Comparison of ENCODE assay signal across 25 cellular contexts in the genomic region with DNA sequence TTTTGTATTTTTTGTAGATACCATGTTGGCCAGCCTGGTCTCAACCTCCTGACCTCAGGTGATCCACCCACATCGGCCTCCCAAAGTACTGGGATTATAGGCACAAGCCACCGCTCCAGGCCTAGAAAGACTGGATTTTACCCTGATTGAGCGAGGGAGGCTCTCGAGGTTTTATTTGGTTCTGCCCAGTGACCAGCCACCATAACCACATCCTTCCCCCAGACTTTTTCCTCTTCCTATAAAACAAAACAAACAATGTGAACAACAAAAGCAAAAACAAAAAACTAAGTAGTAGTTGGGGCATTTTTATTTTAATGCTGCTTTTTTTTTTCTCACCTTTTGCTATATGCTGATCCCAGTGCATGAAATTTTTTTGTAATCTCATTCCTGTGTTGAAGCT.
DNase-seq lines count a peak whose midpoint lies in the region; ATAC-seq and TF ChIP-seq lines count a peak whose summit lies in the region.
"Had no signal": no experiment of that assay in that cellular context is flagged by ENCODE, and none has a peak within 500 bp of the region (broad histone marks: within the 10 kb centered on the region; RNA-seq: fewer than 3 reads in every experiment).

No MANE protein-coding gene starts in this region.

- H3K9ac ChIP-seq in Loucy (ENCODE audit: low read depth, low read length, poor library complexity, severe bottlenecking): peak overlapping the region; percentile 1

- H3K9me2 ChIP-seq in Loucy (replicated peaks; ENCODE audit: low read depth, low read length): no peaks in the 10 kb centered on the region

- H3K27me3 ChIP-seq in Loucy (ENCODE audit: insufficient read depth, low read length, poor library complexity, severe bottlenecking): no peaks in the 10 kb centered on the region
- H3K27me3 ChIP-seq: brain microvascular endothelial cell, tibial nerve had no signal

- H3K36me3 ChIP-seq in Loucy (ENCODE audit: insufficient read depth, low read length): no peaks in the 10 kb centered on the region
- H3K36me3 ChIP-seq: brain microvascular endothelial cell, tibial nerve, WERI-Rb-1 had no signal

- no peak overlapping the region for H2AFZ ChIP-seq in Loucy (ENCODE audit: low read length)

- H3K4me2 ChIP-seq in Loucy (ENCODE audit: low read depth, low read length, poor library complexity, severe bottlenecking): peak overlapping the region; percentile 87

- H3K9me3 ChIP-seq in Loucy (ENCODE audit: insufficient read depth, low read depth, low read length): no peaks in the 10 kb centered on the region
- H3K9me3 ChIP-seq: tibial nerve had no signal

- H3K4me1 Mint-ChIP-seq in activated T-cell treated with anti-CD3 and anti-CD28 coated beads, Interleukin-2, amount 50 U/mL, for 24 hours (ENCODE audit: low read depth): peaks cover 73% of the 10 kb centered on the region
- peaks cover 50% of the 10 kb centered on the region for H3K4me1 Mint-ChIP-seq in activated naive CD8-positive, alpha-beta T cell treated with anti-CD3 and anti-CD28 coated beads for 36 hours
- peaks cover 66% of the 10 kb centered on the region for H3K4me1 Mint-ChIP-seq in stimulated activated effector memory CD8-positive, alpha-beta T cell treated with anti-CD3 and anti-CD28 coated beads, Interleukin-12 subunit alpha, Interleukin-12 subunit beta, amount 100 ng/mL, for 72 hours

- no peak overlapping the region for H3K4me3 Mint-ChIP-seq in activated T-cell treated with anti-CD3 and anti-CD28 coated beads, Interleukin-2, amount 50 U/mL, for 24 hours
- no peak overlapping the region for H3K4me3 Mint-ChIP-seq in activated naive CD8-positive, alpha-beta T cell treated with anti-CD3 and anti-CD28 coated beads for 36 hours
- peak overlapping the region; percentile 54 for H3K4me3 Mint-ChIP-seq in stimulated activated effector memory CD8-positive, alpha-beta T cell treated with anti-CD3 and anti-CD28 coated beads, Interleukin-12 subunit alpha, Interleukin-12 subunit beta, amount 100 ng/mL, for 72 hours
- H3K4me3 Mint-ChIP-seq: mesothelial cell of epicardium; stimulated activated memory B cell treated with anti-CD40 and anti-IgM and Interleukin-4, amounts not matched to agents 10 μg/mL and 1 μg/mL and 100 μg/mL, for 72 hours had no signal

- TF ChIP-seq POLR2A in GM18505 (IDR thresholded peaks at IDR 0.05; ENCODE audit: borderline replicate concordance, extremely low read depth, insufficient read depth, insufficient read length): no peak

- H3K79me2 ChIP-seq in Loucy (ENCODE audit: insufficient read depth, low read length): no peaks in the 10 kb centered on the region

- no peaks in the 10 kb centered on the region for H3K27me3 Mint-ChIP-seq in activated T-cell treated with anti-CD3 and anti-CD28 coated beads, Interleukin-2, amount 50 U/mL, for 24 hours
- peaks cover 31% of the 10 kb centered on the region for H3K27me3 Mint-ChIP-seq in activated naive CD8-positive, alpha-beta T cell treated with anti-CD3 and anti-CD28 coated beads for 36 hours

- peaks cover 6% of the 10 kb centered on the region for H3K9me3 Mint-ChIP-seq in activated T-cell treated with anti-CD3 and anti-CD28 coated beads, Interleukin-2, amount 50 U/mL, for 24 hours
- H3K9me3 Mint-ChIP-seq in activated naive CD8-positive, alpha-beta T cell treated with anti-CD3 and anti-CD28 coated beads for 36 hours: peaks cover 6% of the 10 kb centered on the region
- H3K9me3 Mint-ChIP-seq in stimulated activated effector memory CD8-positive, alpha-beta T cell treated with anti-CD3 and anti-CD28 coated beads, Interleukin-12 subunit alpha, Interleukin-12 subunit beta, amount 100 ng/mL, for 72 hours: peaks cover 6% of the 10 kb centered on the region
- H3K9me3 Mint-ChIP-seq: mesothelial cell of epicardium; stimulated activated memory B cell treated with anti-CD40 and anti-IgM and Interleukin-4, amounts not matched to agents 10 μg/mL and 1 μg/mL and 100 μg/mL, for 72 hours had no signal

- peaks cover 12% of the 10 kb centered on the region for H3K36me3 Mint-ChIP-seq in activated T-cell treated with anti-CD3 and anti-CD28 coated beads, Interleukin-2, amount 50 U/mL, for 24 hours (ENCODE audit: low read depth)
- peaks cover 19% of the 10 kb centered on the region for H3K36me3 Mint-ChIP-seq in activated naive CD8-positive, alpha-beta T cell treated with anti-CD3 and anti-CD28 coated beads for 36 hours
- peaks cover 11% of the 10 kb centered on the region for H3K36me3 Mint-ChIP-seq in stimulated activated effector memory CD8-positive, alpha-beta T cell treated with anti-CD3 and anti-CD28 coated beads, Interleukin-12 subunit alpha, Interleukin-12 subunit beta, amount 100 ng/mL, for 72 hours
- H3K36me3 Mint-ChIP-seq: mesothelial cell of epicardium; stimulated activated memory B cell treated with anti-CD40 and anti-IgM and Interleukin-4, amounts not matched to agents 10 μg/mL and 1 μg/mL and 100 μg/mL, for 72 hours had no signal

- H3K27ac Mint-ChIP-seq in activated T-cell treated with anti-CD3 and anti-CD28 coated beads, Interleukin-2, amount 50 U/mL, for 24 hours: peak overlapping the region; percentile 93
- H3K27ac Mint-ChIP-seq in activated naive CD8-positive, alpha-beta T cell treated with anti-CD3 and anti-CD28 coated beads for 36 hours: peak overlapping the region; percentile 93
- H3K27ac Mint-ChIP-seq in stimulated activated effector memory CD8-positive, alpha-beta T cell treated with anti-CD3 and anti-CD28 coated beads, Interleukin-12 subunit alpha, Interleukin-12 subunit beta, amount 100 ng/mL, for 72 hours: peak overlapping the region; percentile 90
- H3K27ac Mint-ChIP-seq: mesothelial cell of epicardium; stimulated activated memory B cell treated with anti-CD40 and anti-IgM and Interleukin-4, amounts not matched to agents 10 μg/mL and 1 μg/mL and 100 μg/mL, for 72 hours had no signal

- H3K4me1 ChIP-seq in Loucy (ENCODE audit: insufficient read depth, low read length, poor library complexity, severe bottlenecking): peaks cover 83% of the 10 kb centered on the region

- ATAC-seq in stimulated activated effector memory CD8-positive, alpha-beta T cell treated with anti-CD3 and anti-CD28 coated beads, Interleukin-12 subunit alpha, Interleukin-12 subunit beta, amount 100 ng/mL, for 72 hours: no peak
- no peak for ATAC-seq in GM18505 (IDR thresholded peaks at IDR 0.05; ENCODE audit: unreplicated experiment)
- ATAC-seq: HepG2; right cardiac atrium; stimulated activated memory B cell treated with anti-CD40 and anti-IgM and Interleukin-4, amounts not matched to agents 10 μg/mL and 1 μg/mL and 100 μg/mL, for 72 hours had no signal

- no peaks in the 10 kb centered on the region for H4K20me1 ChIP-seq in Loucy (ENCODE audit: insufficient read depth, low read length, poor library complexity, severe bottlenecking)

- no peaks in the 10 kb centered on the region for H3F3A ChIP-seq in Loucy (ENCODE audit: low read depth)

- no peak for DNase-seq in activated T-cell treated with anti-CD3 and anti-CD28 coated beads, Interleukin-2, amount 50 U/mL, for 24 hours
- DNase-seq in activated T-cell treated with anti-CD3 and anti-CD28 coated beads, Interleukin-2, amount 50 U/mL, for 48 hours: no peak
- no peak for DNase-seq in activated naive CD8-positive, alpha-beta T cell treated with anti-CD3 and anti-CD28 coated beads for 36 hours
- DNase-seq in stimulated activated effector memory CD8-positive, alpha-beta T cell treated with anti-CD3 and anti-CD28 coated beads, Interleukin-12 subunit alpha, Interleukin-12 subunit beta, amount 100 ng/mL, for 72 hours (ENCODE audit: low spot score in 2 of 2): no peak
- DNase-seq in HuH-7 (ENCODE audit: low spot score) (no peak), NCI-H146 treated with DMSO at 0.1 percent for 48 hours (lab: John Stamatoyannopoulos, UW; ENCODE audit: unreplicated experiment) (no peak)
- DNase-seq: activated naive CD4-positive, alpha-beta T cell treated with anti-CD3 and anti-CD28 coated beads, Interleukin-2, amount 50 U/mL, for 16 hours; brain microvascular endothelial cell; COR-L47; foreskin fibroblast; hypothalamus; kidney glomerular epithelial cell; NCI-H1048; NCI-H2107; NCI-H524 treated with DMSO at 0.1 percent for 48 hours; occipital lobe; right cardiac atrium; SW 1271; WERI-Rb-1 had no signal

- no peak overlapping the region for H3K4me3 ChIP-seq in Loucy (ENCODE audit: low read length, poor library complexity, severe bottlenecking)
- H3K4me3 ChIP-seq: tibial nerve had no signal

- TF ChIP-seq CTCF in Loucy (conservative IDR thresholded peaks at IDR 0.05; ENCODE audit: low read length): no peak
